In genomic region chr2:96317584-96317997, GRCh38 we compare ENCODE assay signal across 1 cellular context.
TF ChIP-seq lines count a peak whose summit lies in the region.

No MANE protein-coding gene starts in this region.

TF ChIP-seq in HepG2, 621 proteins besides CTCF, POLR2A, EP300 and RAD21 (continued from another document and continues in another):
- TF ChIP-seq PATZ1 (CRISPR knock-in tag; IDR thresholded peaks at IDR 0.05) (peak; percentile 65), ZFX (CRISPR knock-in tag; IDR thresholded peaks at IDR 0.05; ENCODE audit: low read depth) (peak; percentile 39; the same call in 1 of the 2 replicates), NCOA2 (CRISPR knock-in tag; IDR thresholded peaks at IDR 0.05) (peak; percentile 50), GATAD2A (CRISPR knock-in tag; IDR thresholded peaks at IDR 0.05) (peak; percentile 57; the same call in 1 of the 2 replicates), SALL2 (CRISPR knock-in tag; IDR thresholded peaks at IDR 0.05) (no peak), HDAC2 (CRISPR knock-in tag; IDR thresholded peaks at IDR 0.05) (peak; percentile 59; the same call in 1 of the 2 replicates), HDAC1 (CRISPR knock-in tag; IDR thresholded peaks at IDR 0.05) (peak; percentile 75), IRF2 (CRISPR knock-in tag; IDR thresholded peaks at IDR 0.05) (0 out of 2 replicates have a peak, but pooled peaks have one; percentile 24), BRD4 (CRISPR knock-in tag; IDR thresholded peaks at IDR 0.05) (no peak), ELF1 (CRISPR knock-in tag; IDR thresholded peaks at IDR 0.05) (peak; percentile 78), TAF1 (CRISPR knock-in tag; IDR thresholded peaks at IDR 0.05) (0 out of 2 replicates have a peak, but pooled peaks have one; percentile 26), RFX5 (IDR thresholded peaks at IDR 0.05; ENCODE audit: low read depth, low read length) (no peak), SOX6 (IDR thresholded peaks at IDR 0.05) (no peak), SOX6 (CRISPR knock-in tag; IDR thresholded peaks at IDR 0.05) (peak; percentile 45), KDM1A (CRISPR knock-in tag; IDR thresholded peaks at IDR 0.05) (peak; percentile 73), BORCS8-MEF2B (CRISPR knock-in tag; IDR thresholded peaks at IDR 0.05) (0 out of 2 replicates have a peak, but pooled peaks have one; percentile 29), ZNF580 (CRISPR knock-in tag; IDR thresholded peaks at IDR 0.05; ENCODE audit: borderline replicate concordance, low read depth) (peak; percentile 62; the same call in 1 of the 2 replicates), ZNF260 (CRISPR knock-in tag; IDR thresholded peaks at IDR 0.05; ENCODE audit: borderline replicate concordance, low read depth) (no peak), ZNF691 (CRISPR knock-in tag; IDR thresholded peaks at IDR 0.05; ENCODE audit: borderline replicate concordance, low read depth) (no peak), KDM3A (CRISPR knock-in tag; IDR thresholded peaks at IDR 0.05; ENCODE audit: low read depth) (no peak), ZNF710 (CRISPR knock-in tag; IDR thresholded peaks at IDR 0.05; ENCODE audit: borderline replicate concordance) (peak; percentile 62; the same call in 1 of the 2 replicates), SP4 (CRISPR knock-in tag; IDR thresholded peaks at IDR 0.05) (peak; percentile 48; the same call in 1 of the 2 replicates), SIX1 (CRISPR knock-in tag; IDR thresholded peaks at IDR 0.05; ENCODE audit: borderline replicate concordance) (no peak; the same call in 1 of the 2 replicates), KLF16 (CRISPR knock-in tag; IDR thresholded peaks at IDR 0.05) (peak in 1 of 2 experiments; percentile 25; a peak in 1 of 4 replicates), JUND (CRISPR knock-in tag; IDR thresholded peaks at IDR 0.05) (0 out of 2 replicates have a peak, but pooled peaks have one; percentile 23), RFXAP (CRISPR knock-in tag; IDR thresholded peaks at IDR 0.05; ENCODE audit: borderline replicate concordance) (0 out of 2 replicates have a peak, but pooled peaks have one; percentile 31), PPARG (CRISPR knock-in tag; conservative IDR thresholded peaks at IDR 0.05) (no peak), ETV6 (CRISPR knock-in tag; conservative IDR thresholded peaks at IDR 0.05) (peak; percentile 99), HNF4A (CRISPR knock-in tag; IDR thresholded peaks at IDR 0.05) (peak; percentile 89), ZBTB49 (CRISPR knock-in tag; IDR thresholded peaks at IDR 0.05; ENCODE audit: borderline replicate concordance) (no peak), GABPB1 (CRISPR knock-in tag; IDR thresholded peaks at IDR 0.05) (peak; percentile 54), MXD1 (CRISPR knock-in tag; IDR thresholded peaks at IDR 0.05) (no peak), ZNF629 (CRISPR knock-in tag; conservative IDR thresholded peaks at IDR 0.05) (peak; percentile 43), NFKBIZ (CRISPR knock-in tag; IDR thresholded peaks at IDR 0.05) (peak; percentile 37; the same call in 1 of the 2 replicates), ZNF792 (CRISPR knock-in tag; IDR thresholded peaks at IDR 0.05) (peak; percentile 10; the same call in 1 of the 2 replicates), ZNF660 (CRISPR knock-in tag; IDR thresholded peaks at IDR 0.05; ENCODE audit: borderline replicate concordance, low read depth) (no peak), ZBED4 (CRISPR knock-in tag; IDR thresholded peaks at IDR 0.05; ENCODE audit: borderline replicate concordance) (no peak), SKI (IDR thresholded peaks at IDR 0.05; ENCODE audit: partially characterized antibody) (peak; percentile 30), ZGPAT (CRISPR knock-in tag; IDR thresholded peaks at IDR 0.05) (peak; percentile 47; the same call in 1 of the 2 replicates), AHDC1 (CRISPR knock-in tag; IDR thresholded peaks at IDR 0.05; ENCODE audit: borderline replicate concordance) (0 out of 2 replicates have a peak, but pooled peaks have one; percentile 16)
